ENCODE assay signal across 9 cellular contexts in genomic region chr11:65553301-65554001, GRCh38. TPM values are rescaled to one million over a fixed set of nuclear protein-coding genes. Genes with fewer than 3 reads are reported as not detected.
DNase-seq lines count a peak whose midpoint lies in the region; ATAC-seq, FAIRE-seq and TF ChIP-seq lines count a peak whose summit lies in the region.
"Had no signal": no experiment of that assay in that cellular context is flagged by ENCODE, and none has a peak within 500 bp of the region (broad histone marks: within the 10 kb centered on the region; RNA-seq: fewer than 3 reads in every experiment).

No MANE protein-coding gene starts in this region.

- no peaks in the 10 kb centered on the region for H3K9me3 ChIP-seq in HepG2 (ENCODE audit: low read length)
- H3K9me3 ChIP-seq: ovary had no signal

- H2BK15ac ChIP-seq in mesendoderm (replicated peaks; ENCODE audit: low read depth) = no peak overlapping the region

- no peak for TF ChIP-seq CTCF in HepG2 (CRISPR knock-in tag; IDR thresholded peaks at IDR 0.05)

- H2AFZ ChIP-seq in HepG2 (ENCODE audit: low read length) = no peak overlapping the region

- H4K5ac ChIP-seq in mesendoderm (ENCODE audit: low read length) = no peak overlapping the region

- in situ Hi-C loops in HepG2 (cut with HindIII; ENCODE audit: extremely low pct_ligation_motif_present, low pct_unique_long_range_greater_than_20kb) = loop anchor here (10.0 kb wide), 1 partner anchor 301 kb away; the partner anchor contains the start of gene CFL1

- TF ChIP-seq EP300 in HepG2 (IDR thresholded peaks at IDR 0.05; ENCODE audit: low read depth in 2 of 2, low read length in 2 of 2) (no peak), HepG2 (CRISPR knock-in tag; IDR thresholded peaks at IDR 0.05; ENCODE audit: borderline replicate concordance) (no peak)

- peak overlapping the region; percentile 39 for H3K4ac ChIP-seq in mesendoderm (ENCODE audit: low read depth, low read length)

- no peaks in the 10 kb centered on the region for H3K79me2 ChIP-seq in mesendoderm (ENCODE audit: control insufficient read depth, insufficient read depth, low read length)
- H3K79me2 ChIP-seq in HepG2 (ENCODE audit: insufficient read depth, low read length) = peaks cover 8% of the 10 kb centered on the region

- H3K9ac ChIP-seq in mesendoderm (ENCODE audit: low read length) = peak overlapping the region; percentile 53
- no peak overlapping the region for H3K9ac ChIP-seq in HepG2 (ENCODE audit: insufficient read depth, low read depth, low read length)

- TF ChIP-seq POLR2A in HepG2 (IDR thresholded peaks at IDR 0.05; ENCODE audit: insufficient read depth in 1 of 2, low read depth in 2 of 2, low read length in 2 of 2) = no peak

- POLR2A ChIA-PET in HepG2 (lab: Yijun Ruan, JAX) = no interaction called here

- H3K4me2 ChIP-seq in mesendoderm (ENCODE audit: low read length) (peak overlapping the region; percentile 31), HepG2 (ENCODE audit: low read depth, low read length) (no peak overlapping the region)

- no peaks in the 10 kb centered on the region for H3K36me3 ChIP-seq in mesendoderm (ENCODE audit: control insufficient read depth, insufficient read depth, low read length)
- H3K36me3 ChIP-seq in HepG2 (replicated peaks in 1 of 2; ENCODE audit: control insufficient read depth in 1 of 2, insufficient read depth in 2 of 2, low read length in 2 of 2) = peaks cover 3 to 5% of the 10 kb centered on the region in 2 experiments; a peak in 2 of 5 replicates
- H3K36me3 ChIP-seq: ovary had no signal

- H4K8ac ChIP-seq in mesendoderm (ENCODE audit: low read depth, low read length) = no peak overlapping the region

- no peak overlapping the region for H3K23ac ChIP-seq in mesendoderm (ENCODE audit: low read length)

- WGBS in mesendoderm (ENCODE audit: extremely low coverage, insufficient coverage, low lambda C conversion rate) = no CpG with 5 or more reads among the region's 37 CpGs
- 97% methylated on average over 30 of the region's 37 CpGs for WGBS in HepG2 (ENCODE audit: low lambda C conversion rate)

- DNase-seq in DMS153 (lab: John Stamatoyannopoulos, UW) (peak; percentile 78), NCI-H2196 treated with DMSO at 0.1 percent for 48 hours (lab: John Stamatoyannopoulos, UW; ENCODE audit: unreplicated experiment) (peak; percentile 85), mesendoderm (peak; percentile 75), NCI-H1105 treated with DMSO at 0.1 percent for 48 hours (lab: John Stamatoyannopoulos, UW) (no peak), HepG2 (ENCODE audit: low spot score) (no peak)
- DNase-seq in activated T-cell treated with anti-CD3 and anti-CD28 coated beads, Interleukin-2, amount 50 U/mL, for 1 hour = peak; percentile 81

- H3K4me1 ChIP-seq in mesendoderm (ENCODE audit: control insufficient read depth, low read depth, low read length) (no peaks in the 10 kb centered on the region), HepG2 (ENCODE audit: insufficient read depth, low read length) (peaks cover 57% of the 10 kb centered on the region)

- no peak overlapping the region for H3K27ac ChIP-seq in mesendoderm (ENCODE audit: low read depth, low read length)
- no peak overlapping the region for H3K27ac ChIP-seq in HepG2 (ENCODE audit: extremely low read length, insufficient read depth, low read length)
- H3K27ac ChIP-seq: ovary had no signal

- peak overlapping the region; percentile 12 for H3K18ac ChIP-seq in mesendoderm (ENCODE audit: low read length)

- no peak for FAIRE-seq in HepG2 (lab: Jason Lieb, UNC)

- no TSS peak for BruUV-seq in HepG2 (replicated peaks; lab: Mats Ljungman, UMichigan)

- H2AK5ac ChIP-seq in mesendoderm (ENCODE audit: low read length) = no peak overlapping the region

- intact Hi-C loops in HepG2 (cut with micrococcal nuclease; ENCODE audit: unreplicated experiment) = no loop called here

- no peaks in the 10 kb centered on the region for H3K79me1 ChIP-seq in mesendoderm (ENCODE audit: low read length)

- no peak overlapping the region for H2BK120ac ChIP-seq in mesendoderm (ENCODE audit: low read depth, low read length)

- no peak overlapping the region for H3K4me3 ChIP-seq in mesendoderm (ENCODE audit: low read length)
- H3K4me3 ChIP-seq in HepG2 (replicated peaks in 1 of 3; ENCODE audit: insufficient read depth in 1 of 3, low read depth in 2 of 3, low read length in 3 of 3) = no peak overlapping the region
- H3K4me3 ChIP-seq: ovary had no signal

- TF ChIP-seq RAD21 in HepG2 (CRISPR knock-in tag; IDR thresholded peaks at IDR 0.05) = no peak

- no peak overlapping the region for H2BK5ac ChIP-seq in mesendoderm (ENCODE audit: low read length)

- CTCF ChIA-PET in HepG2 (lab: Yijun Ruan, JAX; ENCODE audit: low intra/inter-chr PET ratio, low total read pairs) = no interaction called here

- H4K20me1 ChIP-seq in HepG2 (ENCODE audit: insufficient read depth, low read length) = peaks cover 10% of the 10 kb centered on the region; the same call in 1 of the 2 replicates

- peak overlapping the region; percentile 83 for H3K56ac ChIP-seq in mesendoderm (ENCODE audit: low read length)

- H3K27me3 ChIP-seq in mesendoderm (ENCODE audit: insufficient read depth, low read length, poor library complexity) (no peaks in the 10 kb centered on the region), HepG2 (ENCODE audit: control insufficient read depth in 1 of 2, insufficient read depth in 2 of 2, low read length in 2 of 2) (no peaks in the 10 kb centered on the region)
- H3K27me3 ChIP-seq: ovary had no signal

- ATAC-seq in HG02759 (IDR thresholded peaks at IDR 0.05; ENCODE audit: unreplicated experiment) (no peak), HG03460 (IDR thresholded peaks at IDR 0.05; ENCODE audit: unreplicated experiment) (no peak), HepG2 (no peak)

RNA-seq across cellular contexts. Expression of gene LTBP3, which starts 4.7 kb away (rescaled TPM):
- polyA plus RNA-seq in mesendoderm (2013, experiment 1 of 2) = 4.6 TPM
- 3.8 TPM for polyA plus RNA-seq in mesendoderm (2013, experiment 2 of 2)
- total RNA-seq in HepG2 (2016; rRNA removed; fragmentation: Illumina TruSeq; extraction: Trizol) = 4.2 and 12.2 TPM in 2 replicates
- 3.8 and 4.6 TPM in 2 replicates for total RNA-seq in HepG2 (2016; cell fraction: cytosol; rRNA removed; fragmentation: Illumina TruSeq; extraction: Trizol; ENCODE audit: low read depth)
- total RNA-seq in HepG2 (2016; cell fraction: insoluble cytoplasmic fraction; rRNA removed; fragmentation: Illumina TruSeq; extraction: Trizol) = 3.1 and 14.2 TPM in 2 replicates
- total RNA-seq in HepG2 (2016; cell fraction: membrane; rRNA removed; fragmentation: Illumina TruSeq; extraction: Trizol) = 6.5 and 7.6 TPM in 2 replicates
- total RNA-seq in HepG2 (2016; cell fraction: nucleus; rRNA removed; fragmentation: Illumina TruSeq; extraction: Trizol) = 18.0 and 20.1 TPM in 2 replicates
- polyA plus RNA-seq in HepG2 (2011; rRNA removed) = 60.3 and 68.1 TPM in 2 replicates
- polyA plus RNA-seq in HepG2 (2011; cell fraction: cytosol; rRNA removed) = 16.4 and 24.6 TPM in 2 replicates
- polyA plus RNA-seq in HepG2 (2011; cell fraction: nucleus; rRNA removed) = 549 and 694 TPM in 2 replicates
- 41.0 and 45.6 TPM in 2 replicates for polyA plus RNA-seq in HepG2 (2012)
- 2.1 and 2.8 TPM in 2 replicates for polyA plus RNA-seq in HepG2 (2016; cell fraction: cytosol; fragmentation: Illumina TruSeq; extraction: Trizol; ENCODE audit: low read depth)
- polyA plus RNA-seq in HepG2 (2016; cell fraction: insoluble cytoplasmic fraction; fragmentation: Illumina TruSeq; extraction: Trizol; ENCODE audit: low read depth) = 7.3 and 9.4 TPM in 2 replicates
- polyA plus RNA-seq in HepG2 (2016; cell fraction: membrane; fragmentation: Illumina TruSeq; extraction: Trizol; ENCODE audit: low read depth) = 6.0 and 7.1 TPM in 2 replicates
- polyA plus RNA-seq in HepG2 (2016; cell fraction: nucleus; fragmentation: Illumina TruSeq; extraction: Trizol; ENCODE audit: insufficient read depth, low read depth) = 129 and 139 TPM in 2 replicates
- 12.7 and 25.1 TPM in 2 replicates for polyA minus RNA-seq in HepG2 (2011; rRNA and poly(A)+ RNA removed; ENCODE audit: low replicate concordance)
- polyA minus RNA-seq in HepG2 (2011; cell fraction: cytosol; rRNA and poly(A)+ RNA removed) = 13.7 and 23.3 TPM in 2 replicates
- polyA minus RNA-seq in HepG2 (2011; cell fraction: nucleus; rRNA and poly(A)+ RNA removed) = 36.4 and 39.8 TPM in 2 replicates

RNA-seq across cellular contexts. Expression of gene ZNRD2, which starts 16.8 kb away (rescaled TPM):
- 110 TPM for polyA plus RNA-seq in mesendoderm (2013, experiment 1 of 2)
- 113 TPM for polyA plus RNA-seq in mesendoderm (2013, experiment 2 of 2)
- 34.0 and 40.0 TPM in 2 replicates for total RNA-seq in HepG2 (2016; rRNA removed; fragmentation: Illumina TruSeq; extraction: Trizol)
- total RNA-seq in HepG2 (2016; cell fraction: cytosol; rRNA removed; fragmentation: Illumina TruSeq; extraction: Trizol; ENCODE audit: low read depth) = 15.3 and 19.2 TPM in 2 replicates
- 32.9 and 41.5 TPM in 2 replicates for total RNA-seq in HepG2 (2016; cell fraction: insoluble cytoplasmic fraction; rRNA removed; fragmentation: Illumina TruSeq; extraction: Trizol)
- total RNA-seq in HepG2 (2016; cell fraction: membrane; rRNA removed; fragmentation: Illumina TruSeq; extraction: Trizol) = 16.0 and 17.9 TPM in 2 replicates
- total RNA-seq in HepG2 (2016; cell fraction: nucleus; rRNA removed; fragmentation: Illumina TruSeq; extraction: Trizol) = 11.5 and 15.7 TPM in 2 replicates
- polyA plus RNA-seq in HepG2 (2011; rRNA removed) = 29.2 and 31.4 TPM in 2 replicates
- 24.1 and 41.2 TPM in 2 replicates for polyA plus RNA-seq in HepG2 (2011; cell fraction: cytosol; rRNA removed)
- polyA plus RNA-seq in HepG2 (2011; cell fraction: nucleus; rRNA removed) = 48.9 and 54.8 TPM in 2 replicates
- polyA plus RNA-seq in HepG2 (2012) = 25.2 and 28.5 TPM in 2 replicates
- 26.6 and 28.0 TPM in 2 replicates for polyA plus RNA-seq in HepG2 (2016; cell fraction: cytosol; fragmentation: Illumina TruSeq; extraction: Trizol; ENCODE audit: low read depth)
- 42.9 and 46.1 TPM in 2 replicates for polyA plus RNA-seq in HepG2 (2016; cell fraction: insoluble cytoplasmic fraction; fragmentation: Illumina TruSeq; extraction: Trizol; ENCODE audit: low read depth)
- polyA plus RNA-seq in HepG2 (2016; cell fraction: membrane; fragmentation: Illumina TruSeq; extraction: Trizol; ENCODE audit: low read depth) = 23.7 and 24.4 TPM in 2 replicates
- polyA plus RNA-seq in HepG2 (2016; cell fraction: nucleus; fragmentation: Illumina TruSeq; extraction: Trizol; ENCODE audit: insufficient read depth, low read depth) = 31.1 and 33.2 TPM in 2 replicates
- polyA minus RNA-seq in HepG2 (2011; rRNA and poly(A)+ RNA removed; ENCODE audit: low replicate concordance) = 18.6 and 34.8 TPM in 2 replicates
- 8.6 and 11.3 TPM in 2 replicates for polyA minus RNA-seq in HepG2 (2011; cell fraction: cytosol; rRNA and poly(A)+ RNA removed)
- 12.0 and 19.5 TPM in 2 replicates for polyA minus RNA-seq in HepG2 (2011; cell fraction: nucleus; rRNA and poly(A)+ RNA removed)

RNA-seq across cellular contexts. Expression of gene FAM89B, which starts 18.9 kb away (rescaled TPM):
- 17.5 TPM for polyA plus RNA-seq in mesendoderm (2013, experiment 1 of 2)
- polyA plus RNA-seq in mesendoderm (2013, experiment 2 of 2) = 17.1 TPM
- total RNA-seq in HepG2 (2016; rRNA removed; fragmentation: Illumina TruSeq; extraction: Trizol) = 3.6 and 5.7 TPM in 2 replicates
- 7.8 and 8.7 TPM in 2 replicates for total RNA-seq in HepG2 (2016; cell fraction: cytosol; rRNA removed; fragmentation: Illumina TruSeq; extraction: Trizol; ENCODE audit: low read depth)
- total RNA-seq in HepG2 (2016; cell fraction: insoluble cytoplasmic fraction; rRNA removed; fragmentation: Illumina TruSeq; extraction: Trizol) = 4.0 and 5.2 TPM in 2 replicates
- 8.0 and 9.6 TPM in 2 replicates for total RNA-seq in HepG2 (2016; cell fraction: membrane; rRNA removed; fragmentation: Illumina TruSeq; extraction: Trizol)
- total RNA-seq in HepG2 (2016; cell fraction: nucleus; rRNA removed; fragmentation: Illumina TruSeq; extraction: Trizol) = 2.9 and 4.0 TPM in 2 replicates
- 8.0 and 11.5 TPM in 2 replicates for polyA plus RNA-seq in HepG2 (2011; rRNA removed)
- polyA plus RNA-seq in HepG2 (2011; cell fraction: cytosol; rRNA removed) = 5.8 and 9.6 TPM in 2 replicates
- 29.0 and 34.8 TPM in 2 replicates for polyA plus RNA-seq in HepG2 (2011; cell fraction: nucleus; rRNA removed)
- polyA plus RNA-seq in HepG2 (2012) = 3.6 and 5.3 TPM in 2 replicates
- 19.5 and 20.4 TPM in 2 replicates for polyA plus RNA-seq in HepG2 (2016; cell fraction: cytosol; fragmentation: Illumina TruSeq; extraction: Trizol; ENCODE audit: low read depth)
- polyA plus RNA-seq in HepG2 (2016; cell fraction: insoluble cytoplasmic fraction; fragmentation: Illumina TruSeq; extraction: Trizol; ENCODE audit: low read depth) = 7.9 and 9.1 TPM in 2 replicates
- 15.3 and 15.7 TPM in 2 replicates for polyA plus RNA-seq in HepG2 (2016; cell fraction: membrane; fragmentation: Illumina TruSeq; extraction: Trizol; ENCODE audit: low read depth)
- 11.6 and 13.0 TPM in 2 replicates for polyA plus RNA-seq in HepG2 (2016; cell fraction: nucleus; fragmentation: Illumina TruSeq; extraction: Trizol; ENCODE audit: insufficient read depth, low read depth)
- polyA minus RNA-seq in HepG2 (2011; rRNA and poly(A)+ RNA removed; ENCODE audit: low replicate concordance) = 11.8 and 23.8 TPM in 2 replicates
- 1.9 and 4.2 TPM in 2 replicates for polyA minus RNA-seq in HepG2 (2011; cell fraction: cytosol; rRNA and poly(A)+ RNA removed)
- 4.5 and 5.1 TPM in 2 replicates for polyA minus RNA-seq in HepG2 (2011; cell fraction: nucleus; rRNA and poly(A)+ RNA removed)

RNA-seq across cellular contexts. Expression of gene EHBP1L1, which starts 22.4 kb away (rescaled TPM):
- 1.5 TPM for polyA plus RNA-seq in mesendoderm (2013, experiment 1 of 2)
- 2.7 TPM for polyA plus RNA-seq in mesendoderm (2013, experiment 2 of 2)
- total RNA-seq in HepG2 (2016; rRNA removed; fragmentation: Illumina TruSeq; extraction: Trizol) = 5.4 and 10.6 TPM in 2 replicates
- 2.5 and 2.6 TPM in 2 replicates for total RNA-seq in HepG2 (2016; cell fraction: cytosol; rRNA removed; fragmentation: Illumina TruSeq; extraction: Trizol; ENCODE audit: low read depth)
- 3.9 and 9.7 TPM in 2 replicates for total RNA-seq in HepG2 (2016; cell fraction: insoluble cytoplasmic fraction; rRNA removed; fragmentation: Illumina TruSeq; extraction: Trizol)
- 3.4 TPM in 2 replicates for total RNA-seq in HepG2 (2016; cell fraction: membrane; rRNA removed; fragmentation: Illumina TruSeq; extraction: Trizol)
- total RNA-seq in HepG2 (2016; cell fraction: nucleus; rRNA removed; fragmentation: Illumina TruSeq; extraction: Trizol) = 7.8 and 8.4 TPM in 2 replicates
- polyA plus RNA-seq in HepG2 (2011; rRNA removed) = 8.3 and 14.4 TPM in 2 replicates
- polyA plus RNA-seq in HepG2 (2011; cell fraction: cytosol; rRNA removed) = 7.1 and 10.0 TPM in 2 replicates
- polyA plus RNA-seq in HepG2 (2011; cell fraction: nucleus; rRNA removed) = 74.9 and 85.5 TPM in 2 replicates
- polyA plus RNA-seq in HepG2 (2012) = 9.8 and 10.7 TPM in 2 replicates
- 0.58 and 0.94 TPM in 2 replicates for polyA plus RNA-seq in HepG2 (2016; cell fraction: cytosol; fragmentation: Illumina TruSeq; extraction: Trizol; ENCODE audit: low read depth)
- polyA plus RNA-seq in HepG2 (2016; cell fraction: insoluble cytoplasmic fraction; fragmentation: Illumina TruSeq; extraction: Trizol; ENCODE audit: low read depth) = 4.6 and 5.1 TPM in 2 replicates
- polyA plus RNA-seq in HepG2 (2016; cell fraction: membrane; fragmentation: Illumina TruSeq; extraction: Trizol; ENCODE audit: low read depth) = 0.79 and 1.3 TPM in 2 replicates
- polyA plus RNA-seq in HepG2 (2016; cell fraction: nucleus; fragmentation: Illumina TruSeq; extraction: Trizol; ENCODE audit: insufficient read depth, low read depth) = 27.0 and 30.2 TPM in 2 replicates
- 23.3 and 45.1 TPM in 2 replicates for polyA minus RNA-seq in HepG2 (2011; rRNA and poly(A)+ RNA removed; ENCODE audit: low replicate concordance)
- 7.6 and 13.2 TPM in 2 replicates for polyA minus RNA-seq in HepG2 (2011; cell fraction: cytosol; rRNA and poly(A)+ RNA removed)
- polyA minus RNA-seq in HepG2 (2011; cell fraction: nucleus; rRNA and poly(A)+ RNA removed) = 6.4 and 11.8 TPM in 2 replicates

RNA-seq across cellular contexts. Expression of gene SCYL1, which starts 28.6 kb away (rescaled TPM):
- polyA plus RNA-seq in mesendoderm (2013, experiment 1 of 2) = 50.0 TPM
- polyA plus RNA-seq in mesendoderm (2013, experiment 2 of 2) = 51.8 TPM
- total RNA-seq in HepG2 (2016; rRNA removed; fragmentation: Illumina TruSeq; extraction: Trizol) = 61.7 and 65.9 TPM in 2 replicates
- total RNA-seq in HepG2 (2016; cell fraction: cytosol; rRNA removed; fragmentation: Illumina TruSeq; extraction: Trizol; ENCODE audit: low read depth) = 25.8 and 30.8 TPM in 2 replicates
- total RNA-seq in HepG2 (2016; cell fraction: insoluble cytoplasmic fraction; rRNA removed; fragmentation: Illumina TruSeq; extraction: Trizol) = 61.5 and 71.8 TPM in 2 replicates
- 42.4 and 48.2 TPM in 2 replicates for total RNA-seq in HepG2 (2016; cell fraction: membrane; rRNA removed; fragmentation: Illumina TruSeq; extraction: Trizol)
- total RNA-seq in HepG2 (2016; cell fraction: nucleus; rRNA removed; fragmentation: Illumina TruSeq; extraction: Trizol) = 43.2 and 44.5 TPM in 2 replicates
- polyA plus RNA-seq in HepG2 (2011; rRNA removed) = 103 and 122 TPM in 2 replicates
- 86.0 and 134 TPM in 2 replicates for polyA plus RNA-seq in HepG2 (2011; cell fraction: cytosol; rRNA removed)
- 217 and 274 TPM in 2 replicates for polyA plus RNA-seq in HepG2 (2011; cell fraction: nucleus; rRNA removed)
- polyA plus RNA-seq in HepG2 (2012) = 38.8 and 49.2 TPM in 2 replicates
- polyA plus RNA-seq in HepG2 (2016; cell fraction: cytosol; fragmentation: Illumina TruSeq; extraction: Trizol; ENCODE audit: low read depth) = 18.7 and 21.2 TPM in 2 replicates
- 66.5 and 66.9 TPM in 2 replicates for polyA plus RNA-seq in HepG2 (2016; cell fraction: insoluble cytoplasmic fraction; fragmentation: Illumina TruSeq; extraction: Trizol; ENCODE audit: low read depth)
- 31.2 and 33.8 TPM in 2 replicates for polyA plus RNA-seq in HepG2 (2016; cell fraction: membrane; fragmentation: Illumina TruSeq; extraction: Trizol; ENCODE audit: low read depth)
- polyA plus RNA-seq in HepG2 (2016; cell fraction: nucleus; fragmentation: Illumina TruSeq; extraction: Trizol; ENCODE audit: insufficient read depth, low read depth) = 90.8 and 91.5 TPM in 2 replicates
- polyA minus RNA-seq in HepG2 (2011; rRNA and poly(A)+ RNA removed; ENCODE audit: low replicate concordance) = 110 and 139 TPM in 2 replicates
- polyA minus RNA-seq in HepG2 (2011; cell fraction: cytosol; rRNA and poly(A)+ RNA removed) = 43.9 and 59.3 TPM in 2 replicates
- 34.2 and 36.4 TPM in 2 replicates for polyA minus RNA-seq in HepG2 (2011; cell fraction: nucleus; rRNA and poly(A)+ RNA removed)

Comparison
In these comparisons a context has a peak if more than half of its experiments do, and no peak if none do; other contexts are left out.
1. DNase-seq: peak in DMS153 (single experiment), NCI-H2196 treated with DMSO at 0.1 percent for 48 hours (single experiment), activated T-cell treated with anti-CD3 and anti-CD28 coated beads, Interleukin-2, amount 50 U/mL, for 1 hour (single experiment) and mesendoderm (single experiment); none in NCI-H1105 treated with DMSO at 0.1 percent for 48 hours (single experiment) and HepG2 (single experiment).